Comparison of ENCODE assay signal across 12 cellular contexts in the genomic region with DNA sequence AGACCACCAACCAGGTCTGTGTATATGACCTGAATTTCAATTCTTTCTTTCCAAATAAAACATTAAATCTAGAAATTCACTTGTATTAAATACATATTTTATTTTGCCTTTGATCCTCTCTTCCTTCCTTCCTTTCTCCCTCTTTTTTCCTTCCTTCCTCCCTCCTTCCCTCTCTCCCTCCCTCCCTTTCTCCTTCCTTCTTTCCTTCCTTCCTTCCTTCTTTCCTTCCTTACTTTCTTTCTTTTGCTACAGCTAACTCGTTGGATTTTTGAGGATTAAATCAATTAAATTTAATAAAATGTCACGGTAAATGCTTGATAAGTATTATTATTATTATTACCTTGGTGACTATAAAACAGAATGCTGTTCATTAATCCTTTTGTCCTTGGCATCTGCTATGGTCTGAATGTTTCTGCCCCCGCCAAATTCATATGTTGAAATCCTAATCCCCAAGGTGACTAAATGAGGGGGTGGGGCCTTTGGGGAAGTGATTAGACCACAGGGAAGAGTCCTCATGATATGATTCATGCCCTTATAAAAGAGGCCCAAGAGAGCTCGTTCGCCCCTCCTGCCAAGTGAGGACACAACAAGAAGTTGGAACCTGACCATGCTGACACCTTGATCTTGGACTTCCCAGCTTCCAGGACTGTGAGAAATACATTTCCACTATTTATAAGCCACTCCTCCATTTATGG.
DNase-seq lines count a peak whose midpoint lies in the region; ATAC-seq and TF ChIP-seq lines count a peak whose summit lies in the region.
"Had no signal": no experiment of that assay in that cellular context is flagged by ENCODE, and none has a peak within 500 bp of the region (broad histone marks: within the 10 kb centered on the region; RNA-seq: fewer than 3 reads in every experiment).

No MANE protein-coding gene starts in this region.

- no peak overlapping the region for H3K27ac ChIP-seq in left lung
- H3K27ac ChIP-seq: ascending aorta had no signal

- intact Hi-C loops in left lung (cut with DNase I), result no loop called here

- CTCF ChIA-PET in WTC11 (lab: Charles Lee), result no interaction called here

- H3K36me3 ChIP-seq in left lung, result no peaks in the 10 kb centered on the region
- H3K36me3 ChIP-seq: ascending aorta had no signal

- peak; percentile 11 for DNase-seq in GM03348 (ENCODE audit: low spot score)
- DNase-seq in LoVo (ENCODE audit: low spot score), result peak; percentile 77
- DNase-seq in WTC11 (ENCODE audit: low spot score), result no peak
- DNase-seq in left lung, result no peak
- no peak for DNase-seq in epidermal melanocyte (ENCODE audit: insufficient read length, low spot score)
- no peak for DNase-seq in ureter (ENCODE audit: low spot score)
- no peak for DNase-seq in NCI-H2081 treated with DMSO at 0.1 percent for 48 hours (lab: John Stamatoyannopoulos, UW)
- DNase-seq in activated CD4-positive, alpha-beta T cell treated with anti-CD3 and anti-CD28 coated beads, Interleukin-2, amount 50 U/mL, for 48 hours, result no peak
- DNase-seq: activated T-cell treated with anti-CD3 and anti-CD28 coated beads for 4 hours; CD4-positive, CD25-positive, alpha-beta regulatory T cell had no signal

- H3K4me1 Mint-ChIP-seq in WTC11, result peaks cover 18% of the 10 kb centered on the region
- H3K4me1 Mint-ChIP-seq: CD4-positive, CD25-positive, alpha-beta regulatory T cell had no signal

- H3K4me3 ChIP-seq in left lung, result no peak overlapping the region
- H3K4me3 ChIP-seq: ascending aorta had no signal

- ATAC-seq in WTC11, result no peak
- ATAC-seq in left lung, result peak; percentile 35
- ATAC-seq: natural killer cell treated with Interleukin-12 subunit alpha and Interleukin-12 subunit beta and Interleukin-15 and Interleukin-18, amount 100 ng/mL, for 72 hours had no signal

- no peaks in the 10 kb centered on the region for H3K36me3 Mint-ChIP-seq in WTC11
- H3K36me3 Mint-ChIP-seq: CD4-positive, CD25-positive, alpha-beta regulatory T cell; natural killer cell treated with Interleukin-12 subunit alpha and Interleukin-12 subunit beta and Interleukin-15 and Interleukin-18, amount 100 ng/mL, for 72 hours had no signal

- H3K9me3 ChIP-seq in left lung, result no peaks in the 10 kb centered on the region
- H3K9me3 ChIP-seq: ascending aorta had no signal

- TF ChIP-seq CTCF in WTC11 (IDR thresholded peaks at IDR 0.05) (no peak), left lung (IDR thresholded peaks at IDR 0.05) (no peak)

- H3K4me3 Mint-ChIP-seq in WTC11, result no peak overlapping the region
- H3K4me3 Mint-ChIP-seq: CD4-positive, CD25-positive, alpha-beta regulatory T cell; natural killer cell treated with Interleukin-12 subunit alpha and Interleukin-12 subunit beta and Interleukin-15 and Interleukin-18, amount 100 ng/mL, for 72 hours had no signal

- no peaks in the 10 kb centered on the region for H3K27me3 Mint-ChIP-seq in WTC11 (ENCODE audit: low read depth)
- H3K27me3 Mint-ChIP-seq: CD4-positive, CD25-positive, alpha-beta regulatory T cell; natural killer cell treated with Interleukin-12 subunit alpha and Interleukin-12 subunit beta and Interleukin-15 and Interleukin-18, amount 100 ng/mL, for 72 hours had no signal

- no peak overlapping the region for H3K27ac Mint-ChIP-seq in WTC11
- H3K27ac Mint-ChIP-seq: natural killer cell treated with Interleukin-12 subunit alpha and Interleukin-12 subunit beta and Interleukin-15 and Interleukin-18, amount 100 ng/mL, for 72 hours had no signal

- H3K9me3 Mint-ChIP-seq in WTC11, result peaks cover 5% of the 10 kb centered on the region

- POLR2A ChIA-PET in WTC11 (lab: Charles Lee), result no interaction called here

- no peaks in the 10 kb centered on the region for H3K27me3 ChIP-seq in left lung
- H3K27me3 ChIP-seq: ascending aorta had no signal

- no peaks in the 10 kb centered on the region for H3K4me1 ChIP-seq in left lung
- H3K4me1 ChIP-seq: ascending aorta had no signal

TF ChIP-seq in WTC11, 78 proteins besides CTCF, POLR2A, EP300 and RAD21:
- TF ChIP-seq CREM (CRISPR knock-in tag; IDR thresholded peaks at IDR 0.05) (no peak), EMX1 (CRISPR knock-in tag; IDR thresholded peaks at IDR 0.05) (no peak), HMGA2 (CRISPR knock-in tag; IDR thresholded peaks at IDR 0.05) (0 out of 2 replicates have a peak, but pooled peaks have one; percentile 8)

Comparison
In these comparisons a context has a peak if more than half of its experiments do, and no peak if none do; other contexts are left out.
1. DNase-seq: peak in GM03348 (single experiment) and LoVo (single experiment); none in WTC11 (single experiment), left lung (0 of 2), epidermal melanocyte (single experiment), ureter (single experiment), NCI-H2081 treated with DMSO at 0.1 percent for 48 hours (single experiment) and activated CD4-positive, alpha-beta T cell treated with anti-CD3 and anti-CD28 coated beads, Interleukin-2, amount 50 U/mL, for 48 hours (0 of 2).